1 cellular context compared by ENCODE assay signal in the genomic region with DNA sequence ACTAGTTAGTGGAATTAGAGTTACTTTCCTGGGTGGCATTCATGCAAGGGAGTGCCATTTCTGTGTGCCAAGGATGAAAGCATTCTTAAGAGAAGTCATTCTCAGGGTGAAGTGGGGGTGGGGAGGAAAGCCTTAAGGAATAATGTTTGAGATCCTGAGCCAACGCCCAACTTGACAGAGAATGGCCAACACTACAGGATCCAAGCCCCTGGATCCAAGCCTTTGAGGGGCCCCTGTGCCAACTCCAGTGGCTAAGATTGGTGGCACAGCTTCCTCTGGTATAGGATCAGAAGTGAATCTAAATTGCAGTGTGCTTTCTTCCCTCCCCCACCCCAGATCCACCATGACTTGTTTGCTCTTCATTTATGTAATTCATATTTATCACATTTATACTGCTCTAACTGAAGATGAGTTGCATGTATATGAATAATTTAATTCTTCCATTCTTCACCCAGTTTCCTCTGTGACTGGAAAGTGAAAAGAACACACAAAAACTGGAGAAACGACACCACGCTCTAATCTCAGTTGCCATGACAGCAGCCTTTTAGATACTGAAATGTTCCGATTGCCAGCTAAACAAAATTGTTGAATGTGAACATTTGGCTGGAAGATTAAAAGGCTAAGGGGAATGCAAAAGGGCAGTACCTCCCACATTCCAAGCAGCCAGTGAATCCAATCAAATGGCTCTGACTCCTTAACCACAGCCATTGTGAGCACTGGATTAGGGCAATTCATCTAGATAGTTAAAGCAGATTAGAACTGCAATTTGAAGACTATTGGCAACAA.
A peak's percentile ranks its signal among the peaks of the same experiment; 100 is the strongest.
TF ChIP-seq lines count a peak whose summit lies in the region.

No MANE protein-coding gene starts in this region.

TF ChIP-seq in IMR-90, 13 proteins besides CTCF, POLR2A, EP300 and RAD21:
- TF ChIP-seq MXI1 (IDR thresholded peaks at IDR 0.05; ENCODE audit: borderline replicate concordance, low read depth, low read length) = no peak
- peak; percentile 66 for TF ChIP-seq MAFK (IDR thresholded peaks at IDR 0.05; ENCODE audit: low read depth, low read length)
- peak; percentile 12 for TF ChIP-seq RCOR1 (IDR thresholded peaks at IDR 0.05; ENCODE audit: insufficient replicate concordance, low read length)
- TF ChIP-seq BHLHE40 (IDR thresholded peaks at IDR 0.05; ENCODE audit: low read depth, low read length) = no peak
